35 cellular contexts compared by ENCODE assay signal in genomic region chr12:113559466-113559865, GRCh38.
"Had no signal": no experiment of that assay in that cellular context is flagged by ENCODE, and none has a peak within 500 bp of the region (broad histone marks: within the 10 kb centered on the region; RNA-seq: fewer than 3 reads in every experiment).

No MANE protein-coding gene starts in this region.

- DNase-seq: Karpas-422, Kasumi-1, MG63, MM.1S, MV-4-11, NCI-H1048, NCI-H1092, NCI-H1092 treated with DMSO at 0.1 percent for 48 hours, NCI-H1105, NCI-H1105 treated with DMSO at 0.1 percent for 48 hours, NCI-H1417, NCI-H1417 treated with DMSO at 0.1 percent for 48 hours, NCI-H1436, NCI-H1436 treated with DMSO at 0.1 percent for 48 hours, NCI-H146, NCI-H1694, NCI-H1694 treated with DMSO at 0.1 percent for 48 hours, NCI-H187, NCI-H187 treated with DMSO at 0.1 percent for 48 hours, NCI-H1930, NCI-H2029, NCI-H2029 treated with DMSO at 0.1 percent for 48 hours, NCI-H2081, NCI-H2081 treated with DMSO at 0.1 percent for 48 hours, NCI-H2107, NCI-H2171, NCI-H2171 treated with DMSO at 0.1 percent for 48 hours, NCI-H2227 treated with DMSO at 0.1 percent for 48 hours, NCI-H226, NCI-H345, NCI-H446, NCI-H446 treated with DMSO at 0.1 percent for 48 hours, NCI-H510A, NCI-H510A treated with DMSO at 0.1 percent for 48 hours, NCI-H524 had no signal

- H3K9me3 ChIP-seq: MG63 had no signal

- H3K36me3 ChIP-seq: MG63 had no signal

- H3K4me3 ChIP-seq: MG63 had no signal
